8 cellular contexts compared by ENCODE assay signal in the genomic region with DNA sequence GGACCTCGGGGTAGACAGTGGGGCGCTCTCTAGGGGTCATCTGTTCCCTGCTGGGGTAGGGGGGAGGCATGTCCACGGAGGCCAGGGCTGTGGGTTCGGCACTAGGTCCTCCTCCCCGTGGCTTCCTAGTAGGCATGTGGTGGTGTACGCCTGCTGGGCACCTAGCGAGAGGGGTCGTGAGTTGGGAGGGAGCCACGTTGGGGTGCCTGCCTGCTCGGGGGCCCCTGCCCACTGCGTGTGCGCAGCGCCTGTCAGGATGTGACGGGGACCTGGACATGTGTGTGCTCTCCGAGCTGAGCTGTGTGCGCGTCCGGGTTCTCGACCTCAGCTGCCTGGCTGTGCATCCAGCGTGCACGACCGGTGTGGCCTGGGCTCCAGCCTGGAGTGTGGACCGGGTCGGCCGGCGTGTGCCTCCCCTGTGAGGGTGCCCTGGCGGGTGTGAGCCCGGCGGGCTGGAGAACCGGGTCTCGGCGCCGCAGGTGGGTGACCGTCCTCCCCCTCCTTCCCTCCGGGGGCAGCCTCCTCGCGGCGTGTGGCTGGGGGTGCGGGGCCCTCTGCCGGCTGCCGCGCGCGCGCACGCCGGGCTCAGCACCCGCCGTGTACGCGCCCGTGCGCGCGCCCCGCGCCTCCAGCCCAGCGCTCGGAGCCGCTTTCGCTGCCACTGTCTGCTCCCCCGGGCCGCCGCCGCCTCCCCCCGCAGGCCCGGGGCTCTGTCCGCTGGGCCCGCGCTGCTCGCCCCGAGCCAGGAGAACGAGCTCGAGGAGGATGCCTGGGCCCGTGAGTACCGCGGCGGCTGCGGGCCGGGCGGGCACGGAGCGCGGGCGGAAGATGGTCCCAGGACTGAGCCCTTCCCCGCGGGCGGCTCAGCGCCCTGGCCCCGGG. TPM values are rescaled to one million over a fixed set of nuclear protein-coding genes. Genes with fewer than 3 reads are reported as not detected.
A peak's percentile ranks its signal among the peaks of the same experiment; 100 is the strongest.
DNase-seq lines count a peak whose midpoint lies in the region; ATAC-seq and TF ChIP-seq lines count a peak whose summit lies in the region.

Gene PRR7 (plus strand): TSS at position 631 of the 882 bp plus-strand sequence. CDS start 8,254 bp downstream, outside the sequence.

- H3K27me3 ChIP-seq in A673 (replicated peaks; ENCODE audit: insufficient read depth, low read depth, low read length, poor library complexity) (no peaks in the 10 kb centered on the region), duodenal mucosa (ENCODE audit: control insufficient read depth in 1 of 2, insufficient read depth in 2 of 2, low read length in 2 of 2) (peaks cover 0 to 8% of the 10 kb centered on the region in 2 donors)

- peaks cover 54% of the 10 kb centered on the region for H3K4me1 Mint-ChIP-seq in activated CD4-positive, alpha-beta T cell treated with anti-CD3 and anti-CD28 coated beads, Interleukin-2, amount 10 ng/mL, durations not matched to agents 7 days and 5 days

- TF ChIP-seq POLR2A in GM15510 (IDR thresholded peaks at IDR 0.05; ENCODE audit: borderline replicate concordance, extremely low read depth, insufficient read length) (peak; percentile 65), lower leg skin (IDR thresholded peaks at IDR 0.05) (no peak)

- intact Hi-C loops in A673 (cut with micrococcal nuclease; ENCODE audit: unreplicated experiment): no loop called here
- intact Hi-C loops in lower leg skin (cut with DNase I; ENCODE audit: low total_unique reads): no loop called here

- ATAC-seq in HG02885 (IDR thresholded peaks at IDR 0.05; ENCODE audit: poor library complexity, unreplicated experiment): peak; percentile 62

- peak within 1 kb of the TSS; percentile 48 to 69 for H3K9ac ChIP-seq in duodenal mucosa (ENCODE audit: low read depth in 1 of 2, low read length in 2 of 2)

- H3K4me1 ChIP-seq in A673 (ENCODE audit: insufficient read depth, low read length, poor library complexity, severe bottlenecking) (peaks cover 4% of the 10 kb centered on the region), duodenal mucosa (ENCODE audit: control insufficient read depth in 1 of 2, insufficient read depth in 2 of 2, low read length in 2 of 2) (peaks cover 17 to 22% of the 10 kb centered on the region in 2 donors)

- H3K27me3 Mint-ChIP-seq in activated CD4-positive, alpha-beta T cell treated with anti-CD3 and anti-CD28 coated beads, Interleukin-2, amount 10 ng/mL, durations not matched to agents 7 days and 5 days: peaks cover 8% of the 10 kb centered on the region

- 0 to 1% methylated on average over 34 to 67 of the region's 90 CpGs for WGBS in lower leg skin, 2 donors

- H3K9me3 ChIP-seq in A673 (ENCODE audit: low read depth, low read length, poor library complexity, severe bottlenecking): no peaks in the 10 kb centered on the region
- H3K9me3 ChIP-seq in duodenal mucosa (ENCODE audit: control insufficient read depth in 1 of 2, low read length in 2 of 2): no peaks in the 10 kb centered on the region

- no peaks in the 10 kb centered on the region for H3K36me3 ChIP-seq in A673 (ENCODE audit: insufficient read depth, low read length, poor library complexity, severe bottlenecking)
- H3K36me3 ChIP-seq in duodenal mucosa (ENCODE audit: control insufficient read depth in 1 of 2, insufficient read depth in 2 of 2, low read length in 2 of 2): peaks cover 0 to 5% of the 10 kb centered on the region in 2 donors

- peak; percentile 75 for DNase-seq in A673 (ENCODE audit: low spot score)
- DNase-seq in NCI-H345 (lab: John Stamatoyannopoulos, UW): peak; percentile 81
- peak; percentile 68 for DNase-seq in activated CD4-positive, alpha-beta T cell treated with anti-CD3 and anti-CD28 coated beads, Interleukin-2, amount 10 ng/mL, durations not matched to agents 7 days and 5 days
- no peak for DNase-seq in lower leg skin (ENCODE audit: low spot score in 2 of 2)
- peak in 2 of 3 donors; percentile 43 to 70 for DNase-seq in stimulated activated CD4-positive, alpha-beta T cell treated with anti-CD3 and anti-CD28 coated beads, TNF-alpha, amount 100 ng/mL, for 48 hours (ENCODE audit: low read depth in 3 of 3)

- peaks cover 7% of the 10 kb centered on the region for H3K36me3 Mint-ChIP-seq in activated CD4-positive, alpha-beta T cell treated with anti-CD3 and anti-CD28 coated beads, Interleukin-2, amount 10 ng/mL, durations not matched to agents 7 days and 5 days (ENCODE audit: low read depth)

- BruUV-seq in A673 (replicated peaks; lab: Mats Ljungman, UMichigan): no TSS peak

- H3K27ac ChIP-seq in A673 (ENCODE audit: low read depth, low read length, poor library complexity, severe bottlenecking) (peak within 1 kb of the TSS; percentile 16), duodenal mucosa (ENCODE audit: low read depth, low read length) (peak within 1 kb of the TSS; percentile 5)

- TF ChIP-seq CTCF in A673 (conservative IDR thresholded peaks at IDR 0.05; ENCODE audit: low read depth, low read length) (no peak), lower leg skin (IDR thresholded peaks at IDR 0.05) (no peak)

- peak within 1 kb of the TSS; percentile 63 for H3K4me3 Mint-ChIP-seq in activated CD4-positive, alpha-beta T cell treated with anti-CD3 and anti-CD28 coated beads, Interleukin-2, amount 10 ng/mL, durations not matched to agents 7 days and 5 days

- H3K4me3 ChIP-seq in A673 (ENCODE audit: low read depth, low read length, poor library complexity, severe bottlenecking): peak within 1 kb of the TSS; percentile 66
- peak within 1 kb of the TSS; percentile 50 to 75 for H3K4me3 ChIP-seq in duodenal mucosa (ENCODE audit: low read depth in 1 of 2, low read length in 2 of 2)
- H3K4me3 ChIP-seq in lower leg skin (ENCODE audit: low read depth, poor library complexity, severe bottlenecking): peak within 1 kb of the TSS; percentile 31

- CTCF ChIA-PET in A673 (lab: Charles Lee): no interaction called here
- CTCF ChIA-PET in activated CD4-positive, alpha-beta T cell treated with anti-CD3 and anti-CD28 coated beads, Interleukin-2, amount 10 ng/mL, durations not matched to agents 7 days and 5 days (lab: Charles Lee): interaction anchor here (1.1 to 46.8 kb wide), 9 partner anchors 4 to 137 kb away, joined by 4 to 1643 read pairs (median 8); partner anchors contain the start of genes F12, GRK6, PFN3 and PRR7

- POLR2A ChIA-PET in A673 (lab: Charles Lee; ENCODE audit: low non-redundant PET): no interaction called here
- POLR2A ChIA-PET in activated CD4-positive, alpha-beta T cell treated with anti-CD3 and anti-CD28 coated beads, Interleukin-2, amount 10 ng/mL, durations not matched to agents 7 days and 5 days (lab: Charles Lee): interaction anchor here (0.6 to 1.6 kb wide), 5 partner anchors 13 to 56 kb away, joined by 3 to 8 read pairs (median 4); no protein-coding TSS in a partner anchor

- no peaks in the 10 kb centered on the region for H3K9me3 Mint-ChIP-seq in activated CD4-positive, alpha-beta T cell treated with anti-CD3 and anti-CD28 coated beads, Interleukin-2, amount 10 ng/mL, durations not matched to agents 7 days and 5 days

- H3K27ac Mint-ChIP-seq in activated CD4-positive, alpha-beta T cell treated with anti-CD3 and anti-CD28 coated beads, Interleukin-2, amount 10 ng/mL, durations not matched to agents 7 days and 5 days: peak within 1 kb of the TSS; percentile 84

RNA-seq across cellular contexts. Expression of gene PRR7, which starts in this region (rescaled TPM):
- total RNA-seq in A673 (2021) (3.0 and 5.3 TPM in 2 replicates), lower leg skin (10 to 100 TPM in 1 of 4 donors, 1 to 10 TPM in 3; 5.4 to 10.2 (median 8.0) TPM)
- 1 to 10 TPM; 5.3 to 9.7 TPM for total RNA-seq in activated CD4-positive, alpha-beta T cell treated with anti-CD3 and anti-CD28 coated beads, Interleukin-2, amount 10 ng/mL, durations not matched to agents 7 days and 5 days

Comparison
In these comparisons a context has a peak if more than half of its experiments do, and no peak if none do; other contexts are left out.
1. DNase-seq: peak in A673 (single experiment), NCI-H345 (single experiment), activated CD4-positive, alpha-beta T cell treated with anti-CD3 and anti-CD28 coated beads, Interleukin-2, amount 10 ng/mL, durations not matched to agents 7 days and 5 days (single experiment) and stimulated activated CD4-positive, alpha-beta T cell treated with anti-CD3 and anti-CD28 coated beads, TNF-alpha, amount 100 ng/mL, for 48 hours (2 of 3); none in lower leg skin (0 of 2).
2. Peak in every context shown above with its lines, with median percentiles within 50 percentile points of each other: H3K4me3 ChIP-seq.